ENCODE assay signal across 1 cellular context in genomic region chr21:45438391-45439145, GRCh38.
TF ChIP-seq lines count a peak whose summit lies in the region.

No MANE protein-coding gene starts in this region.

TF ChIP-seq in HCT116, 20 proteins besides CTCF, POLR2A, EP300 and RAD21 (continued from another document):
- TF ChIP-seq FOSL1 (IDR thresholded peaks at IDR 0.05; ENCODE audit: low read depth) (no peak), ZBTB33 (IDR thresholded peaks at IDR 0.05; ENCODE audit: extremely low read depth, insufficient replicate concordance, low read length) (no peak)
